ENCODE assay signal across 9 cellular contexts in the genomic region with DNA sequence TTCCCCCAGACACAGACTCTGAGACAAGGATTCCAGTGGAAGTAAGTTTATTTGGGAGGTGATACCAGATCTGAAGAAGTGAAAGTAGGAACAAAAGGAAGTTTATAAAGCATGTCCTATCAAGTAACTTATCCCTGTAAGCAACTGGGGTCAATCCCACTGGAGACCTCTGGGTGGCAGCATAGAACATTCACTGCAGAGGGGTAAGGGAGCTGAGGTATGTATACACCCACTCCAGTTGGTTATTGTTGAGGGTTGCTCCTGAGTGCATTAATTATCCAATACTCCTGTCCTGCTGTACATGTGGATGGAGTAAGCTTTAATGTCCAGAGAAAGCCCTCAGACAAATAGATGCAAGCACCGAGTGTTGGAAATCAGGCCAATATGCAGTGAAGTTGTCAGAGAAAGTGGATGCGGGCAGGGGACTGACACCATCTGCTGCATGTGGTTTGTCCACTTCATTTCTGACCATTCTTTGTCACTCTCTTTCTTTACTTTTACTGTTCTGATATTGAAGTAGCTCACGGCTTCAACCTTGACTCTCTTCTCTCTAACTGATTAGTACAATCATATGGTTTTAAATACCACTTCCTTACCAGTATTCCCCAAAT. TPM values are rescaled to one million over a fixed set of nuclear protein-coding genes. Genes with fewer than 3 reads are reported as not detected.
DNase-seq lines count a peak whose midpoint lies in the region; ATAC-seq and TF ChIP-seq lines count a peak whose summit lies in the region.
"Had no signal": no experiment of that assay in that cellular context is flagged by ENCODE, and none has a peak within 500 bp of the region (broad histone marks: within the 10 kb centered on the region; RNA-seq: fewer than 3 reads in every experiment).

No MANE protein-coding gene starts in this region.

- no peak overlapping the region for H3K4me3 Mint-ChIP-seq in glutamatergic neuron (ENCODE audit: unreplicated experiment)

- no peak overlapping the region for H3K27ac Mint-ChIP-seq in glutamatergic neuron (ENCODE audit: unreplicated experiment)

- no peaks in the 10 kb centered on the region for H3K36me3 ChIP-seq in MG63

- peak; percentile 5 for DNase-seq in NCI-H1105 treated with DMSO at 0.1 percent for 48 hours (lab: John Stamatoyannopoulos, UW)
- DNase-seq in NCI-H1105 (lab: John Stamatoyannopoulos, UW), result no peak
- DNase-seq in MG63, result peak; percentile 41
- peak; percentile 50 to 61 for DNase-seq in activated CD4-positive, alpha-beta T cell treated with anti-CD3 and anti-CD28 coated beads, Interleukin-2, amount 50 U/mL, for 48 hours
- DNase-seq in glutamatergic neuron, result peak; percentile 48
- DNase-seq in stimulated activated CD8-positive, alpha-beta memory T cell treated with anti-CD3 and anti-CD28 coated beads, Interleukin-4, amount 100 ng/mL, for 48 hours, result peak; percentile 66
- DNase-seq in hippocampal formation (lab: John Stamatoyannopoulos, UW), result no peak

- TF ChIP-seq CTCF in glutamatergic neuron (IDR thresholded peaks at IDR 0.05; ENCODE audit: partially characterized antibody, unreplicated experiment), result peak; percentile 40

- peaks cover 8% of the 10 kb centered on the region for H3K36me3 Mint-ChIP-seq in glutamatergic neuron (ENCODE audit: unreplicated experiment)

- H3K4me3 ChIP-seq in MG63, result no peak overlapping the region
- H3K4me3 ChIP-seq: BLaER1 had no signal

- H3K27me3 ChIP-seq in MG63, result peaks cover 2% of the 10 kb centered on the region; the same call in 1 of the 2 replicates
- H3K27me3 ChIP-seq: BLaER1 had no signal

- H3K9me3 ChIP-seq in MG63, result peaks cover 19% of the 10 kb centered on the region

- H3K9me3 Mint-ChIP-seq in glutamatergic neuron (ENCODE audit: unreplicated experiment), result peaks cover 3% of the 10 kb centered on the region

- H3K27me3 Mint-ChIP-seq in glutamatergic neuron (ENCODE audit: unreplicated experiment), result peaks cover 3% of the 10 kb centered on the region

- ATAC-seq in GM19463 (IDR thresholded peaks at IDR 0.05; ENCODE audit: unreplicated experiment), result no peak

- no peaks in the 10 kb centered on the region for H3K4me1 Mint-ChIP-seq in glutamatergic neuron (ENCODE audit: low read depth, unreplicated experiment)

RNA-seq across cellular contexts. Expression of a gene that starts 46.7 kb away (rescaled TPM):
- total RNA-seq in MG63 (2014; rRNA removed; shearing (Covaris generic); ENCODE audit: low replicate concordance), result 0.44 and 0.56 TPM in 2 replicates
- total RNA-seq in glutamatergic neuron (ENCODE audit: unreplicated experiment), result 3.6 TPM

RNA-seq across cellular contexts. Expression of a gene that starts 46.9 kb away (rescaled TPM):
- total RNA-seq in MG63 (2014; rRNA removed; shearing (Covaris generic); ENCODE audit: low replicate concordance), result 90.8 and 120 TPM in 2 replicates
- total RNA-seq in glutamatergic neuron (ENCODE audit: unreplicated experiment), result 0.71 TPM

Comparison
In these comparisons a context has a peak if more than half of its experiments do, and no peak if none do; other contexts are left out.
1. DNase-seq: peak in NCI-H1105 treated with DMSO at 0.1 percent for 48 hours (single experiment), MG63 (single experiment), activated CD4-positive, alpha-beta T cell treated with anti-CD3 and anti-CD28 coated beads, Interleukin-2, amount 50 U/mL, for 48 hours (2 of 2), glutamatergic neuron (single experiment) and stimulated activated CD8-positive, alpha-beta memory T cell treated with anti-CD3 and anti-CD28 coated beads, Interleukin-4, amount 100 ng/mL, for 48 hours (single experiment); none in NCI-H1105 (single experiment) and hippocampal formation (0 of 2).
2. RNA of a gene that starts 46.9 kb away (total RNA-seq): 90.8 to 120 TPM in MG63; 0.71 TPM in glutamatergic neuron (single experiment); every median in the first group is over 10 times any median in the second.